In genomic region chr17:2029911-2030778, GRCh38 we compare ENCODE assay signal across 1 cellular context.
A peak's percentile ranks its signal among the peaks of the same experiment; 100 is the strongest.
TF ChIP-seq lines count a peak whose summit lies in the region.

Gene DPH1, plus strand, starts transcription at chr17:2030153. Its CDS starts 17 bp downstream, at chr17:2030170.

TF ChIP-seq in WTC11, 78 proteins besides CTCF, POLR2A, EP300 and RAD21 (continued from another document and continues in another):
- TF ChIP-seq, protein P1, sequence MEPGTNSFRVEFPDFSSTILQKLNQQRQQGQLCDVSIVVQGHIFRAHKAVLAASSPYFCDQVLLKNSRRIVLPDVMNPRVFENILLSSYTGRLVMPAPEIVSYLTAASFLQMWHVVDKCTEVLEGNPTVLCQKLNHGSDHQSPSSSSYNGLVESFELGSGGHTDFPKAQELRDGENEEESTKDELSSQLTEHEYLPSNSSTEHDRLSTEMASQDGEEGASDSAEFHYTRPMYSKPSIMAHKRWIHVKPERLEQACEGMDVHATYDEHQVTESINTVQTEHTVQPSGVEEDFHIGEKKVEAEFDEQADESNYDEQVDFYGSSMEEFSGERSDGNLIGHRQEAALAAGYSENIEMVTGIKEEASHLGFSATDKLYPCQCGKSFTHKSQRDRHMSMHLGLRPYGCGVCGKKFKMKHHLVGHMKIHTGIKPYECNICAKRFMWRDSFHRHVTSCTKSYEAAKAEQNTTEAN (CRISPR knock-in tag; IDR thresholded peaks at IDR 0.05): peak; percentile 70; the same call in 1 of the 2 replicates
- TF ChIP-seq ZNF232 (CRISPR knock-in tag; IDR thresholded peaks at IDR 0.05): no peak
- TF ChIP-seq JUN (CRISPR knock-in tag; IDR thresholded peaks at IDR 0.05): peak; percentile 30; the same call in 1 of the 2 replicates
- TF ChIP-seq ZNF425 (CRISPR knock-in tag; conservative IDR thresholded peaks at IDR 0.05): no peak
- TF ChIP-seq, protein P2, sequence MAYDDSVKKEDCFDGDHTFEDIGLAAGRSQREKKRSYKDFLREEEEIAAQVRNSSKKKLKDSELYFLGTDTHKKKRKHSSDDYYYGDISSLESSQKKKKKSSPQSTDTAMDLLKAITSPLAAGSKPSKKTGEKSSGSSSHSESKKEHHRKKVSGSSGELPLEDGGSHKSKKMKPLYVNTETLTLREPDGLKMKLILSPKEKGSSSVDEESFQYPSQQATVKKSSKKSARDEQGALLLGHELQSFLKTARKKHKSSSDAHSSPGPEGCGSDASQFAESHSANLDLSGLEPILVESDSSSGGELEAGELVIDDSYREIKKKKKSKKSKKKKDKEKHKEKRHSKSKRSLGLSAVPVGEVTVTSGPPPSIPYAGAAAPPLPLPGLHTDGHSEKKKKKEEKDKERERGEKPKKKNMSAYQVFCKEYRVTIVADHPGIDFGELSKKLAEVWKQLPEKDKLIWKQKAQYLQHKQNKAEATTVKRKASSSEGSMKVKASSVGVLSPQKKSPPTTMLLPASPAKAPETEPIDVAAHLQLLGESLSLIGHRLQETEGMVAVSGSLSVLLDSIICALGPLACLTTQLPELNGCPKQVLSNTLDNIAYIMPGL (CRISPR knock-in tag; IDR thresholded peaks at IDR 0.05): peak; percentile 73
- no peak for TF ChIP-seq TP53 (CRISPR knock-in tag; IDR thresholded peaks at IDR 0.05)
- no peak for TF ChIP-seq SMAD3 (CRISPR knock-in tag; IDR thresholded peaks at IDR 0.05; ENCODE audit: borderline replicate concordance)
- 0 out of 2 replicates have a peak, but pooled peaks have one; percentile 57 for TF ChIP-seq CBFB (CRISPR knock-in tag; IDR thresholded peaks at IDR 0.05; ENCODE audit: low read depth)
- no peak for TF ChIP-seq E2F1 (CRISPR knock-in tag; IDR thresholded peaks at IDR 0.05)
- TF ChIP-seq GRHL2 (CRISPR knock-in tag; IDR thresholded peaks at IDR 0.05; ENCODE audit: insufficient replicate concordance, severe bottlenecking): no peak
- TF ChIP-seq HMGA2 (CRISPR knock-in tag; IDR thresholded peaks at IDR 0.05): no peak
- no peak for TF ChIP-seq NR1H2 (CRISPR knock-in tag; IDR thresholded peaks at IDR 0.05)
- no peak for TF ChIP-seq NR3C1 (CRISPR knock-in tag; conservative IDR thresholded peaks at IDR 0.05; ENCODE audit: low read depth)
- peak; percentile 54; the same call in 1 of the 2 replicates for TF ChIP-seq GABPB1 (CRISPR knock-in tag; IDR thresholded peaks at IDR 0.05)
- TF ChIP-seq CREM (CRISPR knock-in tag; IDR thresholded peaks at IDR 0.05): no peak
- no peak for TF ChIP-seq ERG (CRISPR knock-in tag; IDR thresholded peaks at IDR 0.05)
- TF ChIP-seq IRF1 (CRISPR knock-in tag; IDR thresholded peaks at IDR 0.05): peak; percentile 64; the same call in 1 of the 2 replicates
- peak; percentile 98 for TF ChIP-seq SP1 (CRISPR knock-in tag; conservative IDR thresholded peaks at IDR 0.05)
- TF ChIP-seq ZBTB21 (CRISPR knock-in tag; IDR thresholded peaks at IDR 0.05; ENCODE audit: borderline replicate concordance): peak; percentile 79; the same call in 1 of the 2 replicates
- no peak for TF ChIP-seq ZNF219 (CRISPR knock-in tag; IDR thresholded peaks at IDR 0.05; ENCODE audit: borderline replicate concordance)
- TF ChIP-seq CDX4 (CRISPR knock-in tag; IDR thresholded peaks at IDR 0.05; ENCODE audit: borderline replicate concordance): no peak
- peak; percentile 82 for TF ChIP-seq TEAD1 (CRISPR knock-in tag; IDR thresholded peaks at IDR 0.05)
- no peak for TF ChIP-seq ATF6 (CRISPR knock-in tag; IDR thresholded peaks at IDR 0.05)
- TF ChIP-seq ZNF138 (CRISPR knock-in tag; conservative IDR thresholded peaks at IDR 0.05): peak; percentile 49; the same call in 1 of the 2 replicates
- TF ChIP-seq, protein P3, sequence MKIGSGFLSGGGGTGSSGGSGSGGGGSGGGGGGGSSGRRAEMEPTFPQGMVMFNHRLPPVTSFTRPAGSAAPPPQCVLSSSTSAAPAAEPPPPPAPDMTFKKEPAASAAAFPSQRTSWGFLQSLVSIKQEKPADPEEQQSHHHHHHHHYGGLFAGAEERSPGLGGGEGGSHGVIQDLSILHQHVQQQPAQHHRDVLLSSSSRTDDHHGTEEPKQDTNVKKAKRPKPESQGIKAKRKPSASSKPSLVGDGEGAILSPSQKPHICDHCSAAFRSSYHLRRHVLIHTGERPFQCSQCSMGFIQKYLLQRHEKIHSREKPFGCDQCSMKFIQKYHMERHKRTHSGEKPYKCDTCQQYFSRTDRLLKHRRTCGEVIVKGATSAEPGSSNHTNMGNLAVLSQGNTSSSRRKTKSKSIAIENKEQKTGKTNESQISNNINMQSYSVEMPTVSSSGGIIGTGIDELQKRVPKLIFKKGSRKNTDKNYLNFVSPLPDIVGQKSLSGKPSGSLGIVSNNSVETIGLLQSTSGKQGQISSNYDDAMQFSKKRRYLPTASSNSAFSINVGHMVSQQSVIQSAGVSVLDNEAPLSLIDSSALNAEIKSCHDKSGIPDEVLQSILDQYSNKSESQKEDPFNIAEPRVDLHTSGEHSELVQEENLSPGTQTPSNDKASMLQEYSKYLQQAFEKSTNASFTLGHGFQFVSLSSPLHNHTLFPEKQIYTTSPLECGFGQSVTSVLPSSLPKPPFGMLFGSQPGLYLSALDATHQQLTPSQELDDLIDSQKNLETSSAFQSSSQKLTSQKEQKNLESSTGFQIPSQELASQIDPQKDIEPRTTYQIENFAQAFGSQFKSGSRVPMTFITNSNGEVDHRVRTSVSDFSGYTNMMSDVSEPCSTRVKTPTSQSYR (CRISPR knock-in tag; IDR thresholded peaks at IDR 0.05): no peak
- no peak for TF ChIP-seq RORB (CRISPR knock-in tag; IDR thresholded peaks at IDR 0.05)
- TF ChIP-seq ATF2 (CRISPR knock-in tag; IDR thresholded peaks at IDR 0.05; ENCODE audit: borderline replicate concordance, low read depth): no peak
- TF ChIP-seq GTF2I (CRISPR knock-in tag; conservative IDR thresholded peaks at IDR 0.05): no peak
- TF ChIP-seq FOXK1 (CRISPR knock-in tag; IDR thresholded peaks at IDR 0.05): peak; percentile 97
- 0 out of 2 replicates have a peak, but pooled peaks have one; percentile 64 for TF ChIP-seq IRF2 (CRISPR knock-in tag; IDR thresholded peaks at IDR 0.05; ENCODE audit: borderline replicate concordance, low read depth)
- TF ChIP-seq MYBL2 (CRISPR knock-in tag; IDR thresholded peaks at IDR 0.05): peak; percentile 92; the same call in 1 of the 2 replicates
- TF ChIP-seq, protein P4, sequence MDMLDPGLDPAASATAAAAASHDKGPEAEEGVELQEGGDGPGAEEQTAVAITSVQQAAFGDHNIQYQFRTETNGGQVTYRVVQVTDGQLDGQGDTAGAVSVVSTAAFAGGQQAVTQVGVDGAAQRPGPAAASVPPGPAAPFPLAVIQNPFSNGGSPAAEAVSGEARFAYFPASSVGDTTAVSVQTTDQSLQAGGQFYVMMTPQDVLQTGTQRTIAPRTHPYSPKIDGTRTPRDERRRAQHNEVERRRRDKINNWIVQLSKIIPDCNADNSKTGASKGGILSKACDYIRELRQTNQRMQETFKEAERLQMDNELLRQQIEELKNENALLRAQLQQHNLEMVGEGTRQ (CRISPR knock-in tag; IDR thresholded peaks at IDR 0.05): peak; percentile 89
- peak; percentile 87 for TF ChIP-seq FOXP4 (CRISPR knock-in tag; IDR thresholded peaks at IDR 0.05)
- TF ChIP-seq PRRX2 (CRISPR knock-in tag; IDR thresholded peaks at IDR 0.05): no peak
- no peak for TF ChIP-seq ZNF121 (CRISPR knock-in tag; IDR thresholded peaks at IDR 0.05)
